Comparison of ENCODE assay signal across 8 cellular contexts in genomic region chr6:89830385-89830809, GRCh38. TPM values are rescaled to one million over a fixed set of nuclear protein-coding genes. Genes with fewer than 3 reads are reported as not detected.
DNase-seq lines count a peak whose midpoint lies in the region; ATAC-seq, FAIRE-seq and TF ChIP-seq lines count a peak whose summit lies in the region.

No MANE protein-coding gene starts in this region.

- H3K27me3 ChIP-seq in H1 (replicated peaks in 1 of 4; ENCODE audit: control insufficient read depth in 3 of 4, extremely low read depth in 1 of 4, insufficient read depth in 3 of 4, low read length in 3 of 4) (no peaks in the 10 kb centered on the region), ovary (no peaks in the 10 kb centered on the region)

- WGBS in H1 (ENCODE audit: extremely low coverage in 1 of 2, insufficient coverage in 1 of 2, insufficient read length in 1 of 2, insufficient replicate concordance in 2 of 2, low coverage in 1 of 2, low lambda C conversion rate in 2 of 2, missing lambda C conversion rate in 1 of 2), 2 experiments: 22% methylated on average over 8 of the region's 8 CpGs; no CpG with 5 or more reads in 1 of the 2 experiments
- 7 to 10% (median 7%) methylated on average over 8 of the region's 8 CpGs for WGBS in ovary, 3 donors

- H2AFZ ChIP-seq in H1 (ENCODE audit: low read length): no peak overlapping the region

- H3K4me2 ChIP-seq in H1 (ENCODE audit: insufficient read depth in 1 of 2, low read depth in 2 of 2, low read length in 2 of 2): peak overlapping the region; percentile 92 to 96

- TF ChIP-seq CTCF in H1 (IDR thresholded peaks at IDR 0.05; ENCODE audit: control extremely low read depth in 1 of 3, insufficient read depth in 1 of 3, low read depth in 1 of 3, low read length in 3 of 3) (no peak), ovary (IDR thresholded peaks at IDR 0.05) (no peak), GM13976 (IDR thresholded peaks at IDR 0.05; ENCODE audit: borderline replicate concordance, control extremely low read depth, extremely low read depth, insufficient read depth, missing control alignments) (no peak)

- H2BK120ac ChIP-seq in H1 (replicated peaks; ENCODE audit: low read depth, low read length): no peak overlapping the region

- no peak overlapping the region for H2AK5ac ChIP-seq in H1 (ENCODE audit: low read depth, low read length)

- CTCF ChIA-PET in H1 (lab: Charles Lee; ENCODE audit: partially characterized antibody): interaction anchor here (0.6 to 1.1 kb wide), 3 partner anchors 11 to 21 kb away, joined by 3 to 6 read pairs (median 3); partner anchors contain the start of gene MDN1

- H3K14ac ChIP-seq in H1 (ENCODE audit: insufficient read length): no peak overlapping the region

- no peak overlapping the region; the same call in 1 of the 2 replicates for H3K18ac ChIP-seq in H1 (ENCODE audit: extremely low read depth, low read length)

- no peak overlapping the region for H2BK20ac ChIP-seq in H1 (ENCODE audit: low read length)

- H3K56ac ChIP-seq in H1 (replicated peaks; ENCODE audit: insufficient read length, low read depth, low read length): peak overlapping the region; percentile 3

- H3K79me2 ChIP-seq in H1 (ENCODE audit: control insufficient read depth in 1 of 2, insufficient read depth in 2 of 2, low read length in 2 of 2): peaks cover 0 to 41% of the 10 kb centered on the region in 2 experiments; a peak in 2 of 4 replicates

- no peak for ATAC-seq in GM21515 (IDR thresholded peaks at IDR 0.05; ENCODE audit: unreplicated experiment)

- DNase-seq in ELF-1 (ENCODE audit: low read depth, low spot score) (peak; percentile 29), NCI-H748 (lab: John Stamatoyannopoulos, UW; ENCODE audit: unreplicated experiment) (peak; percentile 42), H1 (ENCODE audit: low read depth in 1 of 2, low spot score in 2 of 2) (no peak), ovary (no peak), GM13976 (ENCODE audit: low spot score) (no peak)
- no peak for DNase-seq in stimulated activated CD4-positive, alpha-beta T cell treated with anti-CD3 and anti-CD28 coated beads, Interleukin-2, amount 100 ng/mL, for 24 hours
- no peak for DNase-seq in stimulated activated CD4-positive, alpha-beta T cell treated with anti-CD3 and anti-CD28 coated beads, Interleukin-4, amount 100 ng/mL, for 1 hour

- H4K5ac ChIP-seq in H1 (ENCODE audit: insufficient read length, low read depth, low read length): peak overlapping the region; percentile 8

- H3K4me3 ChIP-seq in H1 (ENCODE audit: extremely low read depth in 1 of 4, insufficient read depth in 2 of 4, low read depth in 3 of 4, low read length in 4 of 4): peak overlapping the region; percentile 66 to 90 (median 86)
- peak overlapping the region; percentile 91 for H3K4me3 ChIP-seq in ovary

- no peak overlapping the region for H2BK15ac ChIP-seq in H1 (ENCODE audit: low read length)

- FAIRE-seq in H1 (lab: Jason Lieb, UNC): no peak

- peaks cover 4 to 29% (median 9%) of the 10 kb centered on the region in 4 experiments; a peak in 6 of 8 replicates for H3K36me3 ChIP-seq in H1 (ENCODE audit: control insufficient read depth in 2 of 4, insufficient read depth in 4 of 4, low read length in 3 of 4)
- no peaks in the 10 kb centered on the region for H3K36me3 ChIP-seq in ovary

- H3K4ac ChIP-seq in H1 (replicated peaks; ENCODE audit: insufficient read length, low read depth, low read length): no peak overlapping the region

- peaks cover 0 to 7% (median 3%) of the 10 kb centered on the region in 4 experiments; a peak in 5 of 7 replicates for H3K4me1 ChIP-seq in H1 (replicated peaks in 1 of 4; ENCODE audit: control insufficient read depth in 3 of 4, insufficient read depth in 4 of 4, low read length in 3 of 4)
- peaks cover 6% of the 10 kb centered on the region for H3K4me1 ChIP-seq in ovary (ENCODE audit: insufficient read depth)

- POLR2A ChIA-PET in H1 (lab: Charles Lee; ENCODE audit: partially characterized antibody): interaction anchor here (1.0 to 7.8 kb wide), 9 partner anchors 10 to 31 kb away, joined by 3 to 107 read pairs (median 9); partner anchors contain the start of gene MDN1

- H3K9me3 ChIP-seq in H1 (ENCODE audit: insufficient read depth in 2 of 2, low read depth in 1 of 2, low read length in 1 of 2) (no peaks in the 10 kb centered on the region), ovary (no peaks in the 10 kb centered on the region)

- TF ChIP-seq POLR2A in H1 (IDR thresholded peaks at IDR 0.05; ENCODE audit: control extremely low read depth in 1 of 2, low read depth in 2 of 2, low read length in 2 of 2) (no peak), ovary (IDR thresholded peaks at IDR 0.05) (no peak)

- H4K8ac ChIP-seq in H1 (ENCODE audit: extremely low read depth, insufficient read depth, low read length): no peak overlapping the region

- no peak for TF ChIP-seq EP300 in H1 (IDR thresholded peaks at IDR 0.05; ENCODE audit: borderline replicate concordance in 1 of 2, low read depth in 2 of 2, low read length in 2 of 2)
- TF ChIP-seq EP300 in ovary (IDR thresholded peaks at IDR 0.05): no peak

- H4K20me1 ChIP-seq in H1 (replicated peaks in 1 of 2; ENCODE audit: control insufficient read depth in 1 of 2, insufficient read depth in 2 of 2, low read length in 2 of 2): no peaks in the 10 kb centered on the region

- peaks cover 9% of the 10 kb centered on the region for H3K23me2 ChIP-seq in H1 (ENCODE audit: low read depth, low read length)

- no peaks in the 10 kb centered on the region; the same call in 1 of the 2 replicates for H3K79me1 ChIP-seq in H1 (ENCODE audit: low read depth, low read length)

- H4K91ac ChIP-seq in H1 (replicated peaks; ENCODE audit: insufficient read length, low read length): no peak overlapping the region

- intact Hi-C loops in ovary (cut with DNase I): no loop called here

- peak overlapping the region; percentile 3; the same call in 1 of the 2 replicates for H2BK5ac ChIP-seq in H1 (ENCODE audit: low read depth, low read length)

- in situ Hi-C loops in GM13976 (cut with MboI; ENCODE audit: low sequenced_read_pairs, unreplicated experiment): no loop called here

- H3K23ac ChIP-seq in H1 (ENCODE audit: insufficient read length): no peak overlapping the region

- no peak for TF ChIP-seq RAD21 in H1 (IDR thresholded peaks at IDR 0.05 in 1 of 2, conservative IDR thresholded peaks at IDR 0.05 in 1 of 2; ENCODE audit: low read depth in 2 of 2, low read length in 2 of 2)

- H3K27ac ChIP-seq in H1 (ENCODE audit: low read depth, low read length): peak overlapping the region; percentile 96
- no peak overlapping the region for H3K27ac ChIP-seq in ovary

- H3K9ac ChIP-seq in H1 (replicated peaks in 1 of 4; ENCODE audit: extremely low read depth in 1 of 4, low read depth in 3 of 4, low read length in 3 of 4): peak overlapping the region; percentile 98 to 99 (median 99)

- H2BK12ac ChIP-seq in H1 (ENCODE audit: low read depth, low read length): no peak overlapping the region

TF ChIP-seq in H1, 55 proteins besides CTCF, POLR2A, EP300 and RAD21:
- no peak for TF ChIP-seq GABPA (IDR thresholded peaks at IDR 0.05; ENCODE audit: borderline replicate concordance, insufficient read depth, low read length)
- TF ChIP-seq SAP30 (IDR thresholded peaks at IDR 0.05; ENCODE audit: insufficient read depth, insufficient replicate concordance, low read length): peak; percentile 5
- TF ChIP-seq RXRA (IDR thresholded peaks at IDR 0.05; ENCODE audit: insufficient read depth, low read depth, low read length): no peak
- no peak for TF ChIP-seq RNF2 (IDR thresholded peaks at IDR 0.05; ENCODE audit: borderline replicate concordance, low read depth, low read length, missing control alignments, poor library complexity, severe bottlenecking)

RNA-seq across cellular contexts. Expression of gene CASP8AP2, which starts 0.7 kb away (rescaled TPM):
- 31.5 and 32.1 TPM in 2 replicates for total RNA-seq in H1 (2021; fragmentation: NEBNext Ultra II Directional; extraction: Animal tissue kit (Norgen Biotek cat#: 25700))
- polyA plus RNA-seq in H1 (2011; rRNA removed) (4.4 and 6.9 TPM in 2 replicates), ovary (1 to 10 TPM; 5.2 to 7.7 TPM)
- 8.8 TPM for polyA plus RNA-seq in H1 (2011; cell fraction: cytosol; rRNA removed)
- polyA plus RNA-seq in H1 (2011; cell fraction: nucleus; rRNA removed): 8.8 TPM
- polyA plus RNA-seq in H1 (2012, experiment 1 of 2): 10.7 to 20.9 TPM (median 14.5 TPM) in 4 replicates
- 1.0 TPM for polyA plus RNA-seq in H1 (2012, experiment 2 of 2)
- 20.2 TPM for polyA plus RNA-seq in H1 (2013, experiment 1 of 2)
- 18.4 TPM for polyA plus RNA-seq in H1 (2013, experiment 2 of 2)
- polyA minus RNA-seq in H1 (2011; rRNA and poly(A)+ RNA removed): 36.1 and 39.4 TPM in 2 replicates
- 16.6 TPM for polyA minus RNA-seq in H1 (2011; cell fraction: cytosol; rRNA and poly(A)+ RNA removed)
- 75.3 TPM for polyA minus RNA-seq in H1 (2011; cell fraction: nucleus; rRNA and poly(A)+ RNA removed)
- 10 to 100 TPM in 6 of 7 donors, 1 to 10 TPM in 1; 9.0 to 18.1 (median 16.2) TPM for total RNA-seq in ovary

RNA-seq across cellular contexts. Expression of gene MDN1, which starts 10.8 kb away (rescaled TPM):
- total RNA-seq in H1 (2021; fragmentation: NEBNext Ultra II Directional; extraction: Animal tissue kit (Norgen Biotek cat#: 25700)): 175 and 179 TPM in 2 replicates
- polyA plus RNA-seq in H1 (2011; rRNA removed) (35.4 and 53.5 TPM in 2 replicates), ovary (10 to 100 TPM; 11.9 to 24.4 TPM)
- polyA plus RNA-seq in H1 (2011; cell fraction: cytosol; rRNA removed): 41.6 TPM
- polyA plus RNA-seq in H1 (2011; cell fraction: nucleus; rRNA removed): 97.2 TPM
- polyA plus RNA-seq in H1 (2012, experiment 1 of 2): 68.2 to 120 TPM (median 83.1 TPM) in 4 replicates
- 6.9 TPM for polyA plus RNA-seq in H1 (2012, experiment 2 of 2)
- 64.9 TPM for polyA plus RNA-seq in H1 (2013, experiment 1 of 2)
- 55.1 TPM for polyA plus RNA-seq in H1 (2013, experiment 2 of 2)
- polyA minus RNA-seq in H1 (2011; rRNA and poly(A)+ RNA removed): 88.8 and 110 TPM in 2 replicates
- polyA minus RNA-seq in H1 (2011; cell fraction: cytosol; rRNA and poly(A)+ RNA removed): 68.4 TPM
- polyA minus RNA-seq in H1 (2011; cell fraction: nucleus; rRNA and poly(A)+ RNA removed): 163 TPM
- total RNA-seq in ovary: 10 to 100 TPM; 20.7 to 51.5 (median 35.9) TPM

Comparison
In these comparisons a context has a peak if more than half of its experiments do, and no peak if none do; other contexts are left out.
1. DNase-seq: peak in ELF-1 (single experiment) and NCI-H748 (single experiment); none in H1 (0 of 2), ovary (0 of 5), stimulated activated CD4-positive, alpha-beta T cell treated with anti-CD3 and anti-CD28 coated beads, Interleukin-2, amount 100 ng/mL, for 24 hours (0 of 2), stimulated activated CD4-positive, alpha-beta T cell treated with anti-CD3 and anti-CD28 coated beads, Interleukin-4, amount 100 ng/mL, for 1 hour (single experiment) and GM13976 (single experiment).